ENCODE assay signal across 8 cellular contexts in genomic region chr19:43640424-43640757, GRCh38. TPM values are rescaled to one million over a fixed set of nuclear protein-coding genes. Genes with fewer than 3 reads are reported as not detected.
DNase-seq lines count a peak whose midpoint lies in the region; ATAC-seq, FAIRE-seq and TF ChIP-seq lines count a peak whose summit lies in the region.

No MANE protein-coding gene starts in this region.

- no peaks in the 10 kb centered on the region for H3K36me3 Mint-ChIP-seq in CD4-positive, alpha-beta T cell (ENCODE audit: low read depth)

- CTCF ChIA-PET in CD4-positive, alpha-beta T cell (lab: Charles Lee) = interaction anchor here (0.8 kb wide), 1 partner anchor 46 kb away, joined by 4 read pairs; no protein-coding TSS in a partner anchor

- H3K27me3 Mint-ChIP-seq in CD4-positive, alpha-beta T cell = peaks cover 33% of the 10 kb centered on the region

- no peak overlapping the region for H3K27ac ChIP-seq in CD4-positive, alpha-beta T cell (ENCODE audit: low read depth, low read length)
- H3K27ac ChIP-seq in SU-DHL-6 (ENCODE audit: low read depth, low read length) (no peak overlapping the region), fibroblast of lung (ENCODE audit: insufficient read depth, low read length) (no peak overlapping the region), pancreas (no peak overlapping the region)

- H3K4me2 ChIP-seq in SU-DHL-6 (ENCODE audit: low read depth, low read length, poor library complexity, severe bottlenecking) (peak overlapping the region; percentile 35), fibroblast of lung (ENCODE audit: extremely low read depth, insufficient read depth, low read length) (peak overlapping the region; percentile 78)

- peak overlapping the region; percentile 84 for H3K4me3 Mint-ChIP-seq in CD4-positive, alpha-beta T cell

- H3K4me1 ChIP-seq in fibroblast of lung (ENCODE audit: control insufficient read depth, extremely low read depth, insufficient read depth, low read length) (peaks cover 4% of the 10 kb centered on the region), pancreas (no peaks in the 10 kb centered on the region)

- intact Hi-C loops in CD4-positive, alpha-beta T cell (cut with DNase I, micrococcal nuclease) = no loop called here
- intact Hi-C loops in pancreas (cut with DNase I) = loop anchor here in 1 of 3 donors (10.0 kb wide), 1 partner anchor 86 kb away; no protein-coding TSS in a partner anchor

- H4K20me1 ChIP-seq in SU-DHL-6 (ENCODE audit: low read depth, low read length) (no peaks in the 10 kb centered on the region), fibroblast of lung (ENCODE audit: control insufficient read depth, extremely low read depth, insufficient read depth, low read length) (no peaks in the 10 kb centered on the region)

- H3K36me3 ChIP-seq in SU-DHL-6 (ENCODE audit: low read length) = no peaks in the 10 kb centered on the region
- no peaks in the 10 kb centered on the region for H3K36me3 ChIP-seq in fibroblast of lung (ENCODE audit: control insufficient read depth, insufficient read depth, low read length)
- H3K36me3 ChIP-seq in pancreas = no peaks in the 10 kb centered on the region

- H3K9me3 ChIP-seq in CD4-positive, alpha-beta T cell (ENCODE audit: control insufficient read depth, low read length) = no peaks in the 10 kb centered on the region
- no peaks in the 10 kb centered on the region for H3K9me3 ChIP-seq in SU-DHL-6 (ENCODE audit: insufficient read depth, low read length)
- H3K9me3 ChIP-seq in fibroblast of lung (ENCODE audit: control insufficient read depth, insufficient read depth, low read depth, low read length) = no peaks in the 10 kb centered on the region
- no peaks in the 10 kb centered on the region for H3K9me3 ChIP-seq in pancreas

- WGBS in pancreas, 2 donors = 6 to 12% methylated on average over 9 of the region's 9 CpGs

- FAIRE-seq in pancreas (lab: Jason Lieb, UNC) = no peak

- POLR2A ChIA-PET in CD4-positive, alpha-beta T cell (lab: Charles Lee) = interaction anchor here (0.5 to 1.4 kb wide), 3 partner anchors 28 to 175 kb away, joined by 3 to 4 read pairs (median 4); no protein-coding TSS in a partner anchor

- H3K4me1 Mint-ChIP-seq in CD4-positive, alpha-beta T cell (ENCODE audit: low read depth) = peaks cover 13% of the 10 kb centered on the region

- H3F3A ChIP-seq in SU-DHL-6 (ENCODE audit: insufficient read depth) = no peaks in the 10 kb centered on the region

- TF ChIP-seq CTCF in CD4-positive, alpha-beta T cell (IDR thresholded peaks at IDR 0.05) = no peak
- TF ChIP-seq CTCF in SU-DHL-6 (IDR thresholded peaks at IDR 0.05; ENCODE audit: insufficient read depth, low read length, poor library complexity, severe bottlenecking) = no peak
- TF ChIP-seq CTCF in fibroblast of lung (conservative IDR thresholded peaks at IDR 0.05 in 1 of 2, IDR thresholded peaks at IDR 0.05 in 1 of 2; ENCODE audit: low read depth in 1 of 2, low read length in 2 of 2) = no peak
- no peak for TF ChIP-seq CTCF in pancreas (IDR thresholded peaks at IDR 0.05)

- peaks cover 20% of the 10 kb centered on the region for H3K27me3 ChIP-seq in CD4-positive, alpha-beta T cell (ENCODE audit: control insufficient read depth, insufficient read depth, low read length)
- H3K27me3 ChIP-seq in SU-DHL-6 (ENCODE audit: low read length) (no peaks in the 10 kb centered on the region), fibroblast of lung (ENCODE audit: control insufficient read depth, insufficient read depth, low read length) (peaks cover 27% of the 10 kb centered on the region), pancreas (no peaks in the 10 kb centered on the region)

- H3K79me2 ChIP-seq in SU-DHL-6 (ENCODE audit: insufficient read depth, low read length) (no peaks in the 10 kb centered on the region), fibroblast of lung (ENCODE audit: control insufficient read depth, insufficient read depth, low read length) (no peaks in the 10 kb centered on the region)

- DNase-seq in CD4-positive, alpha-beta T cell = no peak
- DNase-seq in fibroblast of lung (ENCODE audit: low read depth in 2 of 2) (no peak), pancreas (no peak), H4 (ENCODE audit: low spot score) (no peak), NCI-H2107 treated with DMSO at 0.1 percent for 48 hours (lab: John Stamatoyannopoulos, UW; ENCODE audit: unreplicated experiment) (no peak)

- no peak overlapping the region for H3K27ac Mint-ChIP-seq in CD4-positive, alpha-beta T cell

- no peaks in the 10 kb centered on the region for H3K9me2 ChIP-seq in SU-DHL-6 (replicated peaks; ENCODE audit: insufficient read depth, low read length)

- H2AFZ ChIP-seq in SU-DHL-6 (ENCODE audit: low read depth, low read length, severe bottlenecking) (no peak overlapping the region), fibroblast of lung (ENCODE audit: low read length) (no peak overlapping the region)

- H3K4me3 ChIP-seq in SU-DHL-6 (ENCODE audit: insufficient read depth, low read length, poor library complexity, severe bottlenecking) = no peak overlapping the region
- H3K4me3 ChIP-seq in fibroblast of lung (replicated peaks in 1 of 4; ENCODE audit: control extremely low read depth in 1 of 4, insufficient read depth in 1 of 4, low read depth in 3 of 4, low read length in 4 of 4) = peak overlapping the region in 2 of 4 experiments; percentile 40 to 53
- H3K4me3 ChIP-seq in pancreas = peak overlapping the region in 3 of 4 donors; percentile 26 to 53 (median 52)

- H3K9ac ChIP-seq in SU-DHL-6 (ENCODE audit: low read length) = no peak overlapping the region
- no peak overlapping the region for H3K9ac ChIP-seq in fibroblast of lung (ENCODE audit: insufficient read depth, low read length)

- H3K9me3 Mint-ChIP-seq in CD4-positive, alpha-beta T cell = no peaks in the 10 kb centered on the region

- no peak for ATAC-seq in CD4-positive, alpha-beta T cell (ENCODE audit: poor library complexity)
- ATAC-seq in pancreas = peak in 3 of 4 donors; percentile 3 to 10 (median 8)
- ATAC-seq in HG03039 (IDR thresholded peaks at IDR 0.05; ENCODE audit: unreplicated experiment) = no peak
- ATAC-seq in HG03095 (IDR thresholded peaks at IDR 0.05; ENCODE audit: unreplicated experiment) = no peak

RNA-seq across cellular contexts. Expression of gene CADM4, which starts 0.7 kb away (rescaled TPM):
- under 1 TPM; 0.28 to 0.36 TPM for total RNA-seq in CD4-positive, alpha-beta T cell
- total RNA-seq in fibroblast of lung = 1.5 and 2.1 TPM in 2 replicates
- 0.49 and 1.5 TPM in 2 replicates for polyA plus RNA-seq in fibroblast of lung
- polyA plus RNA-seq in fibroblast of lung (2012) = 1.4 and 5.6 TPM in 2 replicates
- polyA minus RNA-seq in fibroblast of lung (ENCODE audit: low replicate concordance) = 1.6 and 2.6 TPM in 2 replicates
- total RNA-seq in pancreas = 10 to 100 TPM in 2 of 6 donors, 1 to 10 TPM in 4; 5.9 to 11.3 (median 7.5) TPM
- polyA plus RNA-seq in pancreas = 10 to 100 TPM in 1 of 2 donors, 1 to 10 TPM in 1; 9.8 to 10.5 TPM
- total RNA-seq in H4 (2014; rRNA removed; shearing (Covaris generic)) = 2.2 and 5.4 TPM in 2 replicates

RNA-seq across cellular contexts. Expression of gene ZNF428, which starts 21.0 kb away (rescaled TPM):
- 10 to 100 TPM; 22.3 to 24.8 TPM for total RNA-seq in CD4-positive, alpha-beta T cell
- total RNA-seq in fibroblast of lung = 38.5 and 43.9 TPM in 2 replicates
- polyA plus RNA-seq in fibroblast of lung = 14.0 and 17.2 TPM in 2 replicates
- 40.9 and 43.0 TPM in 2 replicates for polyA plus RNA-seq in fibroblast of lung (2012)
- polyA minus RNA-seq in fibroblast of lung (ENCODE audit: low replicate concordance) = 3.1 and 12.4 TPM in 2 replicates
- 10 to 100 TPM; 12.0 to 23.7 (median 17.4) TPM for total RNA-seq in pancreas
- polyA plus RNA-seq in pancreas = 10 to 100 TPM; 35.9 to 55.0 TPM
- total RNA-seq in H4 (2014; rRNA removed; shearing (Covaris generic)) = 20.4 and 34.2 TPM in 2 replicates

RNA-seq across cellular contexts. Expression of gene SRRM5, which starts 28.5 kb away (rescaled TPM):
- total RNA-seq in CD4-positive, alpha-beta T cell = under 1 TPM; 0.25 to 0.56 TPM
- total RNA-seq in fibroblast of lung (under 0.01 TPM in 1 of 2 replicates, not detected in the other), pancreas (under 1 TPM in 4 of 6 donors, not detected in 2; 0.06 to 0.28 (median 0.22) TPM)
- polyA plus RNA-seq in fibroblast of lung (0.03 and 0.06 TPM in 2 replicates), pancreas (1 to 10 TPM in 1 of 2 donors, under 1 TPM in 1; 0.87 to 1.3 TPM)
- 0.07 and 0.10 TPM in 2 replicates for polyA plus RNA-seq in fibroblast of lung (2012)
- polyA minus RNA-seq in fibroblast of lung (ENCODE audit: low replicate concordance) = not detected in 2 replicates
- not detected in 2 replicates for total RNA-seq in H4 (2014; rRNA removed; shearing (Covaris generic))

RNA-seq across cellular contexts. Expression of gene PLAUR, which starts 29.6 kb away (rescaled TPM):
- 10 to 100 TPM; 19.6 to 21.1 TPM for total RNA-seq in CD4-positive, alpha-beta T cell
- total RNA-seq in fibroblast of lung (31.1 and 48.1 TPM in 2 replicates), pancreas (10 to 100 TPM in 2 of 6 donors, 1 to 10 TPM in 4; 1.6 to 24.5 (median 3.1) TPM)
- polyA plus RNA-seq in fibroblast of lung (64.6 and 83.9 TPM in 2 replicates), pancreas (1 to 10 TPM; 4.4 to 5.1 TPM)
- polyA plus RNA-seq in fibroblast of lung (2012) = 61.8 and 79.4 TPM in 2 replicates
- 46.3 and 97.7 TPM in 2 replicates for polyA minus RNA-seq in fibroblast of lung (ENCODE audit: low replicate concordance)
- 41.3 and 53.7 TPM in 2 replicates for total RNA-seq in H4 (2014; rRNA removed; shearing (Covaris generic))

RNA-seq across cellular contexts. Expression of gene ZNF576, which starts 44.0 kb away (rescaled TPM):
- total RNA-seq in CD4-positive, alpha-beta T cell = 1 to 10 TPM; 4.1 to 4.8 TPM
- total RNA-seq in fibroblast of lung (8.7 and 9.7 TPM in 2 replicates), pancreas (1 to 10 TPM; 5.2 to 8.6 (median 6.2) TPM)
- polyA plus RNA-seq in fibroblast of lung (7.0 and 10.3 TPM in 2 replicates), pancreas (1 to 10 TPM; 7.5 to 8.4 TPM)
- polyA plus RNA-seq in fibroblast of lung (2012) = 10.1 and 15.5 TPM in 2 replicates
- 5.0 and 13.5 TPM in 2 replicates for polyA minus RNA-seq in fibroblast of lung (ENCODE audit: low replicate concordance)
- total RNA-seq in H4 (2014; rRNA removed; shearing (Covaris generic)) = 12.5 and 17.7 TPM in 2 replicates

Comparison
In these comparisons a context has a peak if more than half of its experiments do, and no peak if none do; other contexts are left out.
1. ATAC-seq: peak in pancreas (3 of 4); none in CD4-positive, alpha-beta T cell (single experiment), HG03039 (single experiment) and HG03095 (single experiment).